ENCODE assay signal across 28 cellular contexts in genomic region chrX:153964105-153964504, GRCh38.
"Had no signal": no experiment of that assay in that cellular context is flagged by ENCODE, and none has a peak within 500 bp of the region (broad histone marks: within the 10 kb centered on the region; RNA-seq: fewer than 3 reads in every experiment).

No MANE protein-coding gene starts in this region.

- H3K27me3 ChIP-seq: neural progenitor cell, ovary, right lobe of liver, thyroid gland, tibial nerve, upper lobe of right lung, uterus had no signal

- H3K4me3 Mint-ChIP-seq: naive thymus-derived CD4-positive, alpha-beta T cell; natural killer cell; nephron progenitor cell; neural progenitor cell; stimulated activated effector memory CD8-positive, alpha-beta T cell treated with anti-CD3 and anti-CD28 coated beads, Interleukin-12 subunit alpha, Interleukin-12 subunit beta, amount 100 ng/mL, for 72 hours; stimulated activated naive B cell treated with anti-CD40 and anti-IgM and Interleukin-4, amounts not matched to agents 10 μg/mL and 1 μg/mL and 100 μg/mL, for 72 hours; stimulated activated naive CD8-positive, alpha-beta T cell treated with anti-CD3 and anti-CD28 coated beads, Interleukin-15, Interleukin-2, amounts not matched to agents 100 ng/mL and 50 ng/mL, for 24 hours; type B pancreatic cell had no signal

- H3K36me3 ChIP-seq: neural progenitor cell, ovary, uterus had no signal

- H3K9ac ChIP-seq: neural progenitor cell, parathyroid adenoma had no signal

- H3K4me3 ChIP-seq: neural progenitor cell, ovary, psoas muscle, right lobe of liver, sigmoid colon, stomach, thoracic aorta, thyroid gland, tibial nerve, upper lobe of right lung, uterus had no signal

- H2AFZ ChIP-seq: neural progenitor cell, parathyroid adenoma had no signal

- H3K4me1 ChIP-seq: uterus had no signal

- H3K27ac ChIP-seq: neural progenitor cell, ovary, parathyroid adenoma, right lobe of liver, stomach, thoracic aorta, thyroid gland, upper lobe of right lung, uterus had no signal

- H3K4me2 ChIP-seq: neural progenitor cell had no signal

- ATAC-seq: naive thymus-derived CD4-positive, alpha-beta T cell; natural killer cell; psoas muscle; right cardiac atrium; right lobe of liver; stimulated activated effector memory CD8-positive, alpha-beta T cell treated with anti-CD3 and anti-CD28 coated beads, Interleukin-12 subunit alpha, Interleukin-12 subunit beta, amount 100 ng/mL, for 72 hours; stimulated activated naive B cell treated with anti-CD40 and anti-IgM and Interleukin-4, amounts not matched to agents 10 μg/mL and 1 μg/mL and 100 μg/mL, for 72 hours; upper lobe of right lung had no signal

- H3K27me3 Mint-ChIP-seq: naive thymus-derived CD4-positive, alpha-beta T cell; progenitor cell of endocrine pancreas; stimulated activated naive B cell treated with anti-CD40 and anti-IgM and Interleukin-4, amounts not matched to agents 10 μg/mL and 1 μg/mL and 100 μg/mL, for 72 hours; stimulated activated naive CD8-positive, alpha-beta T cell treated with anti-CD3 and anti-CD28 coated beads, Interleukin-15, Interleukin-2, amounts not matched to agents 100 ng/mL and 50 ng/mL, for 24 hours; type B pancreatic cell had no signal

- FAIRE-seq: small intestine had no signal

- H3K36me3 Mint-ChIP-seq: natural killer cell had no signal

- H3K9me3 ChIP-seq: ovary, psoas muscle, right lobe of liver, sigmoid colon, stomach, thoracic aorta, thyroid gland, tibial nerve, upper lobe of right lung, uterus had no signal

- DNase-seq: naive thymus-derived CD4-positive, alpha-beta T cell; natural killer cell; nephron progenitor cell; occipital lobe; ovary; right lobe of liver; small intestine; stimulated activated CD4-positive, alpha-beta T cell treated with anti-CD3 and anti-CD28 coated beads, Interleukin-15, amount 100 ng/mL, for 24 hours; stimulated activated CD4-positive, alpha-beta T cell treated with anti-CD3 and anti-CD28 coated beads, Interleukin-2, amount 100 ng/mL, for 24 hours; stimulated activated CD4-positive, alpha-beta T cell treated with anti-CD3 and anti-CD28 coated beads, Interleukin-2, amount 100 ng/mL, for 48 hours; stimulated activated CD4-positive, alpha-beta T cell treated with anti-CD3 and anti-CD28 coated beads, Interleukin-4, amount 100 ng/mL, for 24 hours; stimulated activated naive B cell treated with anti-CD40 and anti-IgM and Interleukin-4, amounts not matched to agents 10 μg/mL and 1 μg/mL and 100 μg/mL, for 72 hours; stimulated activated naive CD4-positive, alpha-beta T cell treated with Interleukin-2 at 50 U/mL for 16 hours; stomach; thyroid gland; upper lobe of right lung; uterus had no signal

- H3K27ac Mint-ChIP-seq: naive thymus-derived CD4-positive, alpha-beta T cell; natural killer cell; nephron progenitor cell; progenitor cell of endocrine pancreas; stimulated activated naive B cell treated with anti-CD40 and anti-IgM and Interleukin-4, amounts not matched to agents 10 μg/mL and 1 μg/mL and 100 μg/mL, for 72 hours; type B pancreatic cell had no signal

- H3K9me3 Mint-ChIP-seq: natural killer cell; nephron progenitor cell; neural progenitor cell; stimulated activated effector memory CD8-positive, alpha-beta T cell treated with anti-CD3 and anti-CD28 coated beads, Interleukin-12 subunit alpha, Interleukin-12 subunit beta, amount 100 ng/mL, for 72 hours; stimulated activated naive B cell treated with anti-CD40 and anti-IgM and Interleukin-4, amounts not matched to agents 10 μg/mL and 1 μg/mL and 100 μg/mL, for 72 hours; stimulated activated naive CD8-positive, alpha-beta T cell treated with anti-CD3 and anti-CD28 coated beads, Interleukin-15, Interleukin-2, amounts not matched to agents 100 ng/mL and 50 ng/mL, for 24 hours; type B pancreatic cell had no signal
